8 cellular contexts compared by ENCODE assay signal in genomic region chr4:146654976-146655761, GRCh38. TPM values are rescaled to one million over a fixed set of nuclear protein-coding genes. Genes with fewer than 3 reads are reported as not detected.
DNase-seq lines count a peak whose midpoint lies in the region; ATAC-seq and TF ChIP-seq lines count a peak whose summit lies in the region.

No MANE protein-coding gene starts in this region.

- TF ChIP-seq CTCF in WTC11 (IDR thresholded peaks at IDR 0.05) (no peak), hepatocyte (IDR thresholded peaks at IDR 0.05; ENCODE audit: poor library complexity) (peak; percentile 7)

- POLR2A ChIA-PET in WTC11 (lab: Charles Lee), result no interaction called here

- WGBS in hepatocyte (ENCODE audit: low lambda C conversion rate, missing lambda C conversion rate), result 2% methylated on average over 35 of the region's 74 CpGs

- H3K9ac ChIP-seq in skeletal muscle tissue (ENCODE audit: low read depth in 1 of 3, low read length in 3 of 3), result no peak overlapping the region

- no peaks in the 10 kb centered on the region for H3K36me3 ChIP-seq in hepatocyte (replicated peaks; ENCODE audit: insufficient read depth, low read depth)
- H3K36me3 ChIP-seq in skeletal muscle tissue (ENCODE audit: control insufficient read depth in 3 of 3, insufficient read depth in 3 of 3, low read length in 3 of 3), result no peaks in the 10 kb centered on the region

- H3K27me3 Mint-ChIP-seq in WTC11 (ENCODE audit: low read depth), result peaks cover 98% of the 10 kb centered on the region
- H3K27me3 Mint-ChIP-seq in activated naive CD4-positive, alpha-beta T cell treated with anti-CD3 and anti-CD28 coated beads, Interleukin-2, amount 10 ng/mL, durations not matched to agents 7 days and 5 days, result peaks cover 56% of the 10 kb centered on the region

- peaks cover 84% of the 10 kb centered on the region for H3K27me3 ChIP-seq in hepatocyte
- H3K27me3 ChIP-seq in skeletal muscle tissue (ENCODE audit: control insufficient read depth in 3 of 3, insufficient read depth in 3 of 3, low read length in 3 of 3), result peaks cover 29 to 44% (median 35%) of the 10 kb centered on the region in 3 donors

- H3K4me3 Mint-ChIP-seq in WTC11, result peak overlapping the region; percentile 64
- no peak overlapping the region for H3K4me3 Mint-ChIP-seq in activated naive CD4-positive, alpha-beta T cell treated with anti-CD3 and anti-CD28 coated beads, Interleukin-2, amount 10 ng/mL, durations not matched to agents 7 days and 5 days

- H3K27ac Mint-ChIP-seq in WTC11, result no peak overlapping the region
- H3K27ac Mint-ChIP-seq in activated naive CD4-positive, alpha-beta T cell treated with anti-CD3 and anti-CD28 coated beads, Interleukin-2, amount 10 ng/mL, durations not matched to agents 7 days and 5 days, result no peak overlapping the region

- no peaks in the 10 kb centered on the region for H3K36me3 Mint-ChIP-seq in WTC11
- H3K36me3 Mint-ChIP-seq in activated naive CD4-positive, alpha-beta T cell treated with anti-CD3 and anti-CD28 coated beads, Interleukin-2, amount 10 ng/mL, durations not matched to agents 7 days and 5 days, result no peaks in the 10 kb centered on the region

- H3K9me3 ChIP-seq in hepatocyte (ENCODE audit: low read depth) (no peaks in the 10 kb centered on the region), skeletal muscle tissue (ENCODE audit: control insufficient read depth in 3 of 3, low read length in 3 of 3) (no peaks in the 10 kb centered on the region)

- H3K4me3 ChIP-seq in GM08714 (ENCODE audit: low read length) (peak overlapping the region; percentile 51), hepatocyte (peak overlapping the region; percentile 37), skeletal muscle tissue (ENCODE audit: low read length in 3 of 3) (peak overlapping the region; percentile 52 to 65 (median 63))

- H2AFZ ChIP-seq in hepatocyte, result peak overlapping the region; percentile 15

- peaks cover 7% of the 10 kb centered on the region for H3K4me1 ChIP-seq in hepatocyte (ENCODE audit: insufficient read depth)
- peaks cover 0 to 11% (median 3%) of the 10 kb centered on the region in 3 donors for H3K4me1 ChIP-seq in skeletal muscle tissue (ENCODE audit: control insufficient read depth in 3 of 3, insufficient read depth in 3 of 3, low read length in 3 of 3)

- DNase-seq in WTC11 (ENCODE audit: low spot score) (peak; percentile 72), hepatocyte (ENCODE audit: low spot score) (peak; percentile 56)
- DNase-seq in activated effector memory CD4-positive, alpha-beta T cell treated with anti-CD3 and anti-CD28 coated beads, Interleukin-2, amount 50 U/mL, for 16 hours, result no peak
- no peak for DNase-seq in activated naive CD4-positive, alpha-beta T cell treated with anti-CD3 and anti-CD28 coated beads, Interleukin-2, amount 10 ng/mL, durations not matched to agents 7 days and 5 days

- ATAC-seq in WTC11 (peak; percentile 81), GM21515 (IDR thresholded peaks at IDR 0.05; ENCODE audit: unreplicated experiment) (no peak), GM18858 (IDR thresholded peaks at IDR 0.05; ENCODE audit: unreplicated experiment) (no peak)

- no peaks in the 10 kb centered on the region for H4K20me1 ChIP-seq in hepatocyte (ENCODE audit: insufficient read depth, poor library complexity, severe bottlenecking)

- CTCF ChIA-PET in WTC11 (lab: Charles Lee), result no interaction called here
- CTCF ChIA-PET in activated naive CD4-positive, alpha-beta T cell treated with anti-CD3 and anti-CD28 coated beads, Interleukin-2, amount 10 ng/mL, durations not matched to agents 7 days and 5 days (lab: Charles Lee), result no interaction called here

- H3K4me1 Mint-ChIP-seq in WTC11, result peaks cover 30% of the 10 kb centered on the region
- H3K4me1 Mint-ChIP-seq in activated naive CD4-positive, alpha-beta T cell treated with anti-CD3 and anti-CD28 coated beads, Interleukin-2, amount 10 ng/mL, durations not matched to agents 7 days and 5 days, result peaks cover 11% of the 10 kb centered on the region

- no peaks in the 10 kb centered on the region for H3K79me2 ChIP-seq in hepatocyte

- H3K9me3 Mint-ChIP-seq in WTC11, result no peaks in the 10 kb centered on the region
- no peaks in the 10 kb centered on the region for H3K9me3 Mint-ChIP-seq in activated naive CD4-positive, alpha-beta T cell treated with anti-CD3 and anti-CD28 coated beads, Interleukin-2, amount 10 ng/mL, durations not matched to agents 7 days and 5 days

- H3K27ac ChIP-seq in hepatocyte (no peak overlapping the region), skeletal muscle tissue (ENCODE audit: low read depth, low read length) (no peak overlapping the region)

- peak overlapping the region; percentile 96 for H3K4me2 ChIP-seq in hepatocyte

- no peaks in the 10 kb centered on the region for H3K9me2 ChIP-seq in hepatocyte (replicated peaks; ENCODE audit: insufficient read depth)

TF ChIP-seq in WTC11, 78 proteins besides CTCF, POLR2A, EP300 and RAD21:
- TF ChIP-seq, protein P1, sequence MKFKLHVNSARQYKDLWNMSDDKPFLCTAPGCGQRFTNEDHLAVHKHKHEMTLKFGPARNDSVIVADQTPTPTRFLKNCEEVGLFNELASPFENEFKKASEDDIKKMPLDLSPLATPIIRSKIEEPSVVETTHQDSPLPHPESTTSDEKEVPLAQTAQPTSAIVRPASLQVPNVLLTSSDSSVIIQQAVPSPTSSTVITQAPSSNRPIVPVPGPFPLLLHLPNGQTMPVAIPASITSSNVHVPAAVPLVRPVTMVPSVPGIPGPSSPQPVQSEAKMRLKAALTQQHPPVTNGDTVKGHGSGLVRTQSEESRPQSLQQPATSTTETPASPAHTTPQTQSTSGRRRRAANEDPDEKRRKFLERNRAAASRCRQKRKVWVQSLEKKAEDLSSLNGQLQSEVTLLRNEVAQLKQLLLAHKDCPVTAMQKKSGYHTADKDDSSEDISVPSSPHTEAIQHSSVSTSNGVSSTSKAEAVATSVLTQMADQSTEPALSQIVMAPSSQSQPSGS (CRISPR knock-in tag; IDR thresholded peaks at IDR 0.05; ENCODE audit: borderline replicate concordance, low read depth), result no peak
- no peak for TF ChIP-seq JUN (CRISPR knock-in tag; IDR thresholded peaks at IDR 0.05)
- TF ChIP-seq FOXP1 (CRISPR knock-in tag; IDR thresholded peaks at IDR 0.05; ENCODE audit: borderline replicate concordance), result 0 out of 2 replicates have a peak, but pooled peaks have one; percentile 34
- TF ChIP-seq ZNF396 (CRISPR knock-in tag; IDR thresholded peaks at IDR 0.05; ENCODE audit: borderline replicate concordance), result no peak
- 0 out of 2 replicates have a peak, but pooled peaks have one; percentile 43 for TF ChIP-seq TP53 (CRISPR knock-in tag; IDR thresholded peaks at IDR 0.05)
- TF ChIP-seq TEAD1 (CRISPR knock-in tag; IDR thresholded peaks at IDR 0.05), result 0 out of 2 replicates have a peak, but pooled peaks have one; percentile 36
- TF ChIP-seq ZNF423 (CRISPR knock-in tag; IDR thresholded peaks at IDR 0.05), result peak; percentile 40
- TF ChIP-seq ZNF219 (CRISPR knock-in tag; IDR thresholded peaks at IDR 0.05; ENCODE audit: borderline replicate concordance), result no peak
- no peak for TF ChIP-seq ZBTB43 (CRISPR knock-in tag; IDR thresholded peaks at IDR 0.05)

RNA-seq across cellular contexts. Expression of gene POU4F2, which starts 16.5 kb away (rescaled TPM):
- total RNA-seq in WTC11 (2021), result not detected in 3 replicates
- 0.33 TPM in 1 of 2 replicates, not detected in the other for total RNA-seq in hepatocyte
- polyA plus RNA-seq in hepatocyte, result not detected in 2 replicates
- not detected for total RNA-seq in skeletal muscle tissue

Comparison
In these comparisons a context has a peak if more than half of its experiments do, and no peak if none do; other contexts are left out.
1. DNase-seq: peak in WTC11 (single experiment) and hepatocyte (single experiment); none in activated effector memory CD4-positive, alpha-beta T cell treated with anti-CD3 and anti-CD28 coated beads, Interleukin-2, amount 50 U/mL, for 16 hours (single experiment) and activated naive CD4-positive, alpha-beta T cell treated with anti-CD3 and anti-CD28 coated beads, Interleukin-2, amount 10 ng/mL, durations not matched to agents 7 days and 5 days (single experiment).
2. Peak in every context shown above with its lines, with median percentiles within 50 percentile points of each other: H3K4me3 ChIP-seq.